ENCODE assay signal across 25 cellular contexts in the genomic region with DNA sequence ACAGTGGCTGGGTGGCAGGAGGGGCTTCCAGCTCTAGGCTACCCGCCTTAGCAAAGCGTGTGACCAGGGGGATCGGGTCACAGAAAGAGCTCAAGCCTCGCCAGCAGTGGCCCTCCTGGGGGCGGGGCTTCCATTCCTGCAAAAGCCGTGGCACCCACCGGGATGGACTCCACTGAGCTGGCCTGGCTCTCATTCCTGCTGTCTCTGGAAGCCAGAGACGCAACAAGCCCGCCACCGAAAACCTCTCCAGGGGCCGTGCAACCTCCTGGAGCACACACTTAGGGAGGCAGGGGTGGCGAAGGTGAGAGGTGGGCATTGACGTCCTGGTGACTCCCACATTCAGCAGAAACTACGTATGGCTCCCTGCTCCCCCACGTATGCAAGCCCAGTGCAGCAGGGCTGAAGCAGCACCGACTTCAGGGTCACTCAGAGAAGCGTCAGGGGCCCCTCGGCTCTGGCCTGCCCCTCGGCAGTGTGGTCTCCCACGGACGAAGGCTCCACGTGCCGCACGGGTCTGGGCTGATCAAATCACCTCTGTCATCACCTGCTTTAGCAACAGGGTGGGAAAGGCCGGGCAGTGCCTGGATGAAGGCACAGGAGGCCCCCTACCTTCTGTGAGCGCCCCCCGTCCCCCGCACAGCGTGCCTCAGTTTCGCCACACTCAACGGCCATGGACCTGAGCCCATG. TPM values are rescaled to one million over a fixed set of nuclear protein-coding genes. Genes with fewer than 3 reads are reported as not detected.
A peak's percentile ranks its signal among the peaks of the same experiment; 100 is the strongest.
DNase-seq lines count a peak whose midpoint lies in the region; ATAC-seq, FAIRE-seq and TF ChIP-seq lines count a peak whose summit lies in the region.
"Had no signal": no experiment of that assay in that cellular context is flagged by ENCODE, and none has a peak within 500 bp of the region (broad histone marks: within the 10 kb centered on the region; RNA-seq: fewer than 3 reads in every experiment).

No MANE protein-coding gene starts in this region.

- no peak for ATAC-seq in HepG2
- no peak for ATAC-seq in right lobe of liver
- ATAC-seq in HG03097 (IDR thresholded peaks at IDR 0.05; ENCODE audit: low FRiP score, unreplicated experiment): no peak

- intact Hi-C loops in HepG2 (cut with micrococcal nuclease; ENCODE audit: unreplicated experiment) (no loop called here), right lobe of liver (cut with DNase I) (no loop called here)

- TF ChIP-seq CTCF in HepG2 (CRISPR knock-in tag; IDR thresholded peaks at IDR 0.05) (no peak), right lobe of liver (IDR thresholded peaks at IDR 0.05) (no peak), RWPE1 (conservative IDR thresholded peaks at IDR 0.05; ENCODE audit: low read depth) (no peak), neural cell (IDR thresholded peaks at IDR 0.05; ENCODE audit: poor library complexity, severe bottlenecking) (no peak)

- H3K79me2 ChIP-seq in HepG2 (ENCODE audit: insufficient read depth, low read length): peaks cover 16% of the 10 kb centered on the region
- no peaks in the 10 kb centered on the region for H3K79me2 ChIP-seq in neural cell (replicated peaks; ENCODE audit: insufficient read depth, low read length)

- no peaks in the 10 kb centered on the region for H3F3A ChIP-seq in neural cell (ENCODE audit: insufficient read depth, low read length, poor library complexity, severe bottlenecking)

- CTCF ChIA-PET in HepG2 (lab: Yijun Ruan, JAX; ENCODE audit: low intra/inter-chr PET ratio, low total read pairs): no interaction called here
- CTCF ChIA-PET in RWPE1 (lab: Yijun Ruan, JAX): no interaction called here

- H3K27me3 ChIP-seq in HepG2 (ENCODE audit: control insufficient read depth in 1 of 2, insufficient read depth in 2 of 2, low read length in 2 of 2) (no peaks in the 10 kb centered on the region), right lobe of liver (peaks cover 0 to 9% of the 10 kb centered on the region in 2 donors), neural cell (ENCODE audit: insufficient read depth, low read depth, low read length) (no peaks in the 10 kb centered on the region), SJCRH30 (no peaks in the 10 kb centered on the region; the same call in 1 of the 2 replicates)

- peaks cover 40% of the 10 kb centered on the region for H3K4me1 ChIP-seq in HepG2 (ENCODE audit: insufficient read depth, low read length)
- H3K4me1 ChIP-seq in right lobe of liver: peaks cover 0 to 16% (median 7%) of the 10 kb centered on the region in 4 donors
- peaks cover 2% of the 10 kb centered on the region; the same call in 1 of the 2 replicates for H3K4me1 ChIP-seq in SJCRH30

- peaks cover 2 to 8% of the 10 kb centered on the region in 2 experiments; a peak in 3 of 5 replicates for H3K36me3 ChIP-seq in HepG2 (replicated peaks in 1 of 2; ENCODE audit: control insufficient read depth in 1 of 2, insufficient read depth in 2 of 2, low read length in 2 of 2)
- H3K36me3 ChIP-seq in right lobe of liver: no peaks in the 10 kb centered on the region
- no peaks in the 10 kb centered on the region for H3K36me3 ChIP-seq in neural cell (ENCODE audit: insufficient read depth, low read length)
- H3K36me3 ChIP-seq in SJCRH30: peaks cover 4% of the 10 kb centered on the region; the same call in 1 of the 2 replicates

- no peaks in the 10 kb centered on the region for H3K9me2 ChIP-seq in neural cell (ENCODE audit: insufficient read depth, low read length)

- in situ Hi-C loops in HepG2 (cut with HindIII; ENCODE audit: extremely low pct_ligation_motif_present, low pct_unique_long_range_greater_than_20kb): no loop called here
- in situ Hi-C loops in G401 (cut with HindIII; ENCODE audit: low sequenced_read_pairs): no loop called here

- FAIRE-seq in HepG2 (lab: Jason Lieb, UNC): no peak
- FAIRE-seq: GM12891, H54 had no signal

- TF ChIP-seq EP300 in HepG2 (IDR thresholded peaks at IDR 0.05; ENCODE audit: low read depth in 2 of 2, low read length in 2 of 2) (no peak), HepG2 (CRISPR knock-in tag; IDR thresholded peaks at IDR 0.05; ENCODE audit: borderline replicate concordance) (no peak), neural cell (conservative IDR thresholded peaks at IDR 0.05; ENCODE audit: poor library complexity, severe bottlenecking) (no peak)

- H3K9ac ChIP-seq in HepG2 (ENCODE audit: insufficient read depth, low read depth, low read length) (no peak overlapping the region), neural cell (ENCODE audit: low read length) (no peak overlapping the region)
- H3K9ac ChIP-seq: KMS-11 had no signal

- TF ChIP-seq RAD21 in HepG2 (CRISPR knock-in tag; IDR thresholded peaks at IDR 0.05): no peak
- no peak for TF ChIP-seq RAD21 in neural cell (conservative IDR thresholded peaks at IDR 0.05)

- H3K9me3 ChIP-seq in HepG2 (ENCODE audit: low read length) (no peaks in the 10 kb centered on the region), right lobe of liver (no peaks in the 10 kb centered on the region), neural cell (ENCODE audit: low read length) (no peaks in the 10 kb centered on the region), SJCRH30 (replicated peaks) (no peaks in the 10 kb centered on the region)

- H3K4me2 ChIP-seq in HepG2 (ENCODE audit: low read depth, low read length) (no peak overlapping the region), neural cell (ENCODE audit: low read length) (no peak overlapping the region)
- H3K4me2 ChIP-seq: KMS-11 had no signal

- DNase-seq in HepG2 (ENCODE audit: low spot score) (no peak), right lobe of liver (no peak), RWPE1 (ENCODE audit: low spot score) (no peak), G401 (ENCODE audit: low spot score) (no peak), SJCRH30 (no peak)
- DNase-seq: C1 segment of cervical spinal cord, COR-L47, GDM1, IMR-90, NCI-H1048, NCI-H1417, NCI-H1694, NCI-H2029 treated with DMSO at 0.1 percent for 48 hours, NCI-H2227 treated with DMSO at 0.1 percent for 48 hours, NCI-H526 treated with DMSO at 0.1 percent for 48 hours, RPMI8226, SHP77 treated with DMSO at 0.1 percent for 48 hours, SW 1271 had no signal

- H3K4me3 ChIP-seq in HepG2 (replicated peaks in 1 of 3; ENCODE audit: insufficient read depth in 1 of 3, low read depth in 2 of 3, low read length in 3 of 3) (no peak overlapping the region), right lobe of liver (no peak overlapping the region), neural cell (ENCODE audit: low read length) (no peak overlapping the region), SJCRH30 (no peak overlapping the region)
- H3K4me3 ChIP-seq: SK-N-MC had no signal

- H4K20me1 ChIP-seq in HepG2 (ENCODE audit: insufficient read depth, low read length) (peaks cover 12% of the 10 kb centered on the region), neural cell (ENCODE audit: insufficient read depth) (peaks cover 25% of the 10 kb centered on the region)

- TF ChIP-seq POLR2A in HepG2 (IDR thresholded peaks at IDR 0.05; ENCODE audit: insufficient read depth in 1 of 2, low read depth in 2 of 2, low read length in 2 of 2): no peak
- no peak for TF ChIP-seq POLR2A in right lobe of liver (IDR thresholded peaks at IDR 0.05)

- no TSS peak for BruUV-seq in HepG2 (replicated peaks; lab: Mats Ljungman, UMichigan)

- H2AFZ ChIP-seq in HepG2 (ENCODE audit: low read length) (no peak overlapping the region), neural cell (ENCODE audit: low read depth, low read length) (no peak overlapping the region)

- POLR2A ChIA-PET in HepG2 (lab: Yijun Ruan, JAX) (interaction anchor here (1.3 to 2.8 kb wide), 3 partner anchors 15 to 207 kb away, joined by 3 to 16 read pairs (median 15); a partner anchor contains a TSS), RWPE1 (lab: Yijun Ruan, JAX; ENCODE audit: low non-redundant PET) (no interaction called here)

- WGBS in HepG2 (ENCODE audit: low lambda C conversion rate): 97% methylated on average over 11 of the region's 31 CpGs
- WGBS in right lobe of liver (ENCODE audit: insufficient coverage, low coverage, low lambda C conversion rate, missing lambda C conversion rate): 80% methylated on average over 1 of the region's 31 CpGs

- H3K27ac ChIP-seq in HepG2 (ENCODE audit: extremely low read length, insufficient read depth, low read length) (no peak overlapping the region), right lobe of liver (no peak overlapping the region), RWPE1 (peak overlapping the region; percentile 79; the same call in 1 of the 2 replicates), neural cell (ENCODE audit: low read length) (no peak overlapping the region), SJCRH30 (no peak overlapping the region)
- H3K27ac ChIP-seq: KMS-11, SK-N-MC had no signal

RNA-seq across cellular contexts. Expression of a gene that starts 3.1 kb away (rescaled TPM):
- total RNA-seq in HepG2 (2016; rRNA removed; fragmentation: Illumina TruSeq; extraction: Trizol) (32.3 and 32.4 TPM in 2 replicates), right lobe of liver (10 to 100 TPM; 12.2 to 32.7 (median 15.3) TPM)
- total RNA-seq in HepG2 (2016; cell fraction: cytosol; rRNA removed; fragmentation: Illumina TruSeq; extraction: Trizol; ENCODE audit: low read depth): 11.9 and 13.3 TPM in 2 replicates
- 34.4 and 35.4 TPM in 2 replicates for total RNA-seq in HepG2 (2016; cell fraction: insoluble cytoplasmic fraction; rRNA removed; fragmentation: Illumina TruSeq; extraction: Trizol)
- total RNA-seq in HepG2 (2016; cell fraction: membrane; rRNA removed; fragmentation: Illumina TruSeq; extraction: Trizol): 33.2 and 36.2 TPM in 2 replicates
- total RNA-seq in HepG2 (2016; cell fraction: nucleus; rRNA removed; fragmentation: Illumina TruSeq; extraction: Trizol): 15.1 and 17.1 TPM in 2 replicates
- polyA plus RNA-seq in HepG2 (2011; rRNA removed) (14.2 and 19.5 TPM in 2 replicates), neural cell (80.2 and 108 TPM in 2 replicates)
- polyA plus RNA-seq in HepG2 (2011; cell fraction: cytosol; rRNA removed): 18.3 and 24.5 TPM in 2 replicates
- 33.5 and 34.3 TPM in 2 replicates for polyA plus RNA-seq in HepG2 (2011; cell fraction: nucleus; rRNA removed)
- 9.6 and 14.8 TPM in 2 replicates for polyA plus RNA-seq in HepG2 (2012)
- 11.7 and 15.7 TPM in 2 replicates for polyA plus RNA-seq in HepG2 (2016; cell fraction: cytosol; fragmentation: Illumina TruSeq; extraction: Trizol; ENCODE audit: low read depth)
- 31.7 and 32.0 TPM in 2 replicates for polyA plus RNA-seq in HepG2 (2016; cell fraction: insoluble cytoplasmic fraction; fragmentation: Illumina TruSeq; extraction: Trizol; ENCODE audit: low read depth)
- 25.3 and 26.3 TPM in 2 replicates for polyA plus RNA-seq in HepG2 (2016; cell fraction: membrane; fragmentation: Illumina TruSeq; extraction: Trizol; ENCODE audit: low read depth)
- polyA plus RNA-seq in HepG2 (2016; cell fraction: nucleus; fragmentation: Illumina TruSeq; extraction: Trizol; ENCODE audit: insufficient read depth, low read depth): 30.3 and 33.5 TPM in 2 replicates
- polyA minus RNA-seq in HepG2 (2011; rRNA and poly(A)+ RNA removed; ENCODE audit: low replicate concordance): 15.8 and 20.8 TPM in 2 replicates
- polyA minus RNA-seq in HepG2 (2011; cell fraction: cytosol; rRNA and poly(A)+ RNA removed): 8.7 and 9.4 TPM in 2 replicates
- polyA minus RNA-seq in HepG2 (2011; cell fraction: nucleus; rRNA and poly(A)+ RNA removed): 13.3 and 13.6 TPM in 2 replicates
- polyA minus RNA-seq in neural cell: 33.8 and 39.9 TPM in 2 replicates
- 86.7 and 90.0 TPM in 2 replicates for total RNA-seq in G401 (2014; rRNA removed; shearing (Covaris generic))
- total RNA-seq in SJCRH30 (2014; rRNA removed; shearing (Covaris generic)): 26.6 and 29.4 TPM in 2 replicates

RNA-seq across cellular contexts. Expression of a gene that starts 14.3 kb away (rescaled TPM):
- total RNA-seq in HepG2 (2016; rRNA removed; fragmentation: Illumina TruSeq; extraction: Trizol) (0.52 and 2.0 TPM in 2 replicates), right lobe of liver (1 to 10 TPM; 2.0 to 8.0 (median 3.6) TPM)
- total RNA-seq in HepG2 (2016; cell fraction: cytosol; rRNA removed; fragmentation: Illumina TruSeq; extraction: Trizol; ENCODE audit: low read depth): 0.91 and 1.2 TPM in 2 replicates
- total RNA-seq in HepG2 (2016; cell fraction: insoluble cytoplasmic fraction; rRNA removed; fragmentation: Illumina TruSeq; extraction: Trizol): 1.1 and 1.5 TPM in 2 replicates
- 1.5 and 2.0 TPM in 2 replicates for total RNA-seq in HepG2 (2016; cell fraction: membrane; rRNA removed; fragmentation: Illumina TruSeq; extraction: Trizol)
- 1.7 and 3.6 TPM in 2 replicates for total RNA-seq in HepG2 (2016; cell fraction: nucleus; rRNA removed; fragmentation: Illumina TruSeq; extraction: Trizol)
- polyA plus RNA-seq in HepG2 (2011; rRNA removed) (2.7 and 3.1 TPM in 2 replicates), neural cell (11.8 and 24.1 TPM in 2 replicates)
- 0.73 and 1.2 TPM in 2 replicates for polyA plus RNA-seq in HepG2 (2011; cell fraction: cytosol; rRNA removed)
- polyA plus RNA-seq in HepG2 (2011; cell fraction: nucleus; rRNA removed): 62.7 and 100 TPM in 2 replicates
- 2.9 and 3.0 TPM in 2 replicates for polyA plus RNA-seq in HepG2 (2012)
- polyA plus RNA-seq in HepG2 (2016; cell fraction: cytosol; fragmentation: Illumina TruSeq; extraction: Trizol; ENCODE audit: low read depth): 0.60 and 0.88 TPM in 2 replicates
- polyA plus RNA-seq in HepG2 (2016; cell fraction: insoluble cytoplasmic fraction; fragmentation: Illumina TruSeq; extraction: Trizol; ENCODE audit: low read depth): 0.61 and 1.1 TPM in 2 replicates
- polyA plus RNA-seq in HepG2 (2016; cell fraction: membrane; fragmentation: Illumina TruSeq; extraction: Trizol; ENCODE audit: low read depth): 1.2 TPM in 2 replicates
- 11.8 and 12.9 TPM in 2 replicates for polyA plus RNA-seq in HepG2 (2016; cell fraction: nucleus; fragmentation: Illumina TruSeq; extraction: Trizol; ENCODE audit: insufficient read depth, low read depth)
- polyA minus RNA-seq in HepG2 (2011; rRNA and poly(A)+ RNA removed; ENCODE audit: low replicate concordance): 0.84 and 1.6 TPM in 2 replicates
- 0.88 and 1.6 TPM in 2 replicates for polyA minus RNA-seq in HepG2 (2011; cell fraction: cytosol; rRNA and poly(A)+ RNA removed)
- 1.7 and 4.6 TPM in 2 replicates for polyA minus RNA-seq in HepG2 (2011; cell fraction: nucleus; rRNA and poly(A)+ RNA removed)
- 6.1 and 6.8 TPM in 2 replicates for polyA minus RNA-seq in neural cell
- total RNA-seq in G401 (2014; rRNA removed; shearing (Covaris generic)): 1.8 and 9.2 TPM in 2 replicates
- total RNA-seq in SJCRH30 (2014; rRNA removed; shearing (Covaris generic)): 0.58 and 1.1 TPM in 2 replicates
- polyA plus RNA-seq: CD4-positive, alpha-beta memory T cell had no signal

RNA-seq across cellular contexts. Expression of a gene that starts 15.1 kb away (rescaled TPM):
- total RNA-seq in HepG2 (2016; rRNA removed; fragmentation: Illumina TruSeq; extraction: Trizol) (15.6 and 28.8 TPM in 2 replicates), right lobe of liver (100 to 1,000 TPM; 113 to 218 (median 177) TPM)
- total RNA-seq in HepG2 (2016; cell fraction: cytosol; rRNA removed; fragmentation: Illumina TruSeq; extraction: Trizol; ENCODE audit: low read depth): 21.2 and 31.3 TPM in 2 replicates
- total RNA-seq in HepG2 (2016; cell fraction: insoluble cytoplasmic fraction; rRNA removed; fragmentation: Illumina TruSeq; extraction: Trizol): 13.3 and 31.5 TPM in 2 replicates
- total RNA-seq in HepG2 (2016; cell fraction: membrane; rRNA removed; fragmentation: Illumina TruSeq; extraction: Trizol): 21.8 and 29.6 TPM in 2 replicates
- total RNA-seq in HepG2 (2016; cell fraction: nucleus; rRNA removed; fragmentation: Illumina TruSeq; extraction: Trizol): 22.0 and 24.7 TPM in 2 replicates
- polyA plus RNA-seq in HepG2 (2011; rRNA removed) (10.0 and 17.3 TPM in 2 replicates), neural cell (10.7 and 17.0 TPM in 2 replicates)
- polyA plus RNA-seq in HepG2 (2011; cell fraction: cytosol; rRNA removed): 10.9 and 13.3 TPM in 2 replicates
- 15.2 and 19.3 TPM in 2 replicates for polyA plus RNA-seq in HepG2 (2011; cell fraction: nucleus; rRNA removed)
- polyA plus RNA-seq in HepG2 (2012): 31.7 and 32.2 TPM in 2 replicates
- 40.3 and 49.6 TPM in 2 replicates for polyA plus RNA-seq in HepG2 (2016; cell fraction: cytosol; fragmentation: Illumina TruSeq; extraction: Trizol; ENCODE audit: low read depth)
- polyA plus RNA-seq in HepG2 (2016; cell fraction: insoluble cytoplasmic fraction; fragmentation: Illumina TruSeq; extraction: Trizol; ENCODE audit: low read depth): 23.2 and 29.9 TPM in 2 replicates
- polyA plus RNA-seq in HepG2 (2016; cell fraction: membrane; fragmentation: Illumina TruSeq; extraction: Trizol; ENCODE audit: low read depth): 43.0 and 49.7 TPM in 2 replicates
- polyA plus RNA-seq in HepG2 (2016; cell fraction: nucleus; fragmentation: Illumina TruSeq; extraction: Trizol; ENCODE audit: insufficient read depth, low read depth): 65.9 and 70.0 TPM in 2 replicates
- 7.1 and 14.8 TPM in 2 replicates for polyA minus RNA-seq in HepG2 (2011; rRNA and poly(A)+ RNA removed; ENCODE audit: low replicate concordance)
- 12.4 and 14.4 TPM in 2 replicates for polyA minus RNA-seq in HepG2 (2011; cell fraction: cytosol; rRNA and poly(A)+ RNA removed)
- polyA minus RNA-seq in HepG2 (2011; cell fraction: nucleus; rRNA and poly(A)+ RNA removed): 3.5 and 3.6 TPM in 2 replicates
- polyA minus RNA-seq in neural cell: 6.6 and 8.5 TPM in 2 replicates
- total RNA-seq in G401 (2014; rRNA removed; shearing (Covaris generic)): 18.4 and 20.6 TPM in 2 replicates
- 0.41 and 0.45 TPM in 2 replicates for total RNA-seq in SJCRH30 (2014; rRNA removed; shearing (Covaris generic))

RNA-seq across cellular contexts. Expression of a gene that starts 26.0 kb away (rescaled TPM):
- total RNA-seq in HepG2 (2016; rRNA removed; fragmentation: Illumina TruSeq; extraction: Trizol): 0.22 TPM in 1 of 2 replicates, not detected in the other
- under 0.01 TPM in 1 of 2 replicates, not detected in the other for total RNA-seq in HepG2 (2016; cell fraction: cytosol; rRNA removed; fragmentation: Illumina TruSeq; extraction: Trizol; ENCODE audit: low read depth)
- total RNA-seq in HepG2 (2016; cell fraction: insoluble cytoplasmic fraction; rRNA removed; fragmentation: Illumina TruSeq; extraction: Trizol): 0.02 and 0.27 TPM in 2 replicates
- 0.24 TPM in 1 of 2 replicates, not detected in the other for total RNA-seq in HepG2 (2016; cell fraction: membrane; rRNA removed; fragmentation: Illumina TruSeq; extraction: Trizol)
- total RNA-seq in HepG2 (2016; cell fraction: nucleus; rRNA removed; fragmentation: Illumina TruSeq; extraction: Trizol): 0.25 and 0.28 TPM in 2 replicates
- polyA plus RNA-seq in HepG2 (2011; rRNA removed): 0.08 and 0.16 TPM in 2 replicates
- polyA plus RNA-seq in HepG2 (2011; cell fraction: cytosol; rRNA removed): 0.04 and 0.07 TPM in 2 replicates
- polyA plus RNA-seq in HepG2 (2011; cell fraction: nucleus; rRNA removed): 0.37 and 0.61 TPM in 2 replicates
- polyA plus RNA-seq in HepG2 (2012): 0.11 and 0.28 TPM in 2 replicates
- polyA plus RNA-seq in HepG2 (2016; cell fraction: cytosol; fragmentation: Illumina TruSeq; extraction: Trizol; ENCODE audit: low read depth): not detected in 2 replicates
- polyA plus RNA-seq in HepG2 (2016; cell fraction: insoluble cytoplasmic fraction; fragmentation: Illumina TruSeq; extraction: Trizol; ENCODE audit: low read depth): not detected in 2 replicates
- polyA plus RNA-seq in HepG2 (2016; cell fraction: membrane; fragmentation: Illumina TruSeq; extraction: Trizol; ENCODE audit: low read depth): not detected in 2 replicates
- polyA plus RNA-seq in HepG2 (2016; cell fraction: nucleus; fragmentation: Illumina TruSeq; extraction: Trizol; ENCODE audit: insufficient read depth, low read depth): 0.18 and 0.40 TPM in 2 replicates
- 0.40 and 0.77 TPM in 2 replicates for polyA minus RNA-seq in HepG2 (2011; rRNA and poly(A)+ RNA removed; ENCODE audit: low replicate concordance)
- 0.35 and 0.49 TPM in 2 replicates for polyA minus RNA-seq in HepG2 (2011; cell fraction: cytosol; rRNA and poly(A)+ RNA removed)
- polyA minus RNA-seq in HepG2 (2011; cell fraction: nucleus; rRNA and poly(A)+ RNA removed): 0.52 and 0.75 TPM in 2 replicates
- total RNA-seq in right lobe of liver: under 1 TPM in 3 of 6 experiments, not detected in 3; 0.06 to 0.13 (median 0.06) TPM
- polyA plus RNA-seq in neural cell: 50.5 and 79.7 TPM in 2 replicates
- polyA minus RNA-seq in neural cell: 302 and 348 TPM in 2 replicates
- 13.4 and 15.4 TPM in 2 replicates for total RNA-seq in G401 (2014; rRNA removed; shearing (Covaris generic))
- total RNA-seq in SJCRH30 (2014; rRNA removed; shearing (Covaris generic)): 0.13 and 0.24 TPM in 2 replicates
- total RNA-seq: CD4-positive, alpha-beta memory T cell had no signal
- polyA plus RNA-seq: CD4-positive, alpha-beta memory T cell had no signal

RNA-seq across cellular contexts. Expression of a gene that starts 36.9 kb away (rescaled TPM):
- 0.24 and 0.60 TPM in 2 replicates for total RNA-seq in HepG2 (2016; rRNA removed; fragmentation: Illumina TruSeq; extraction: Trizol)
- 0.35 and 0.81 TPM in 2 replicates for total RNA-seq in HepG2 (2016; cell fraction: cytosol; rRNA removed; fragmentation: Illumina TruSeq; extraction: Trizol; ENCODE audit: low read depth)
- total RNA-seq in HepG2 (2016; cell fraction: insoluble cytoplasmic fraction; rRNA removed; fragmentation: Illumina TruSeq; extraction: Trizol): 0.25 and 0.41 TPM in 2 replicates
- 0.17 and 0.56 TPM in 2 replicates for total RNA-seq in HepG2 (2016; cell fraction: membrane; rRNA removed; fragmentation: Illumina TruSeq; extraction: Trizol)
- 0.41 and 0.78 TPM in 2 replicates for total RNA-seq in HepG2 (2016; cell fraction: nucleus; rRNA removed; fragmentation: Illumina TruSeq; extraction: Trizol)
- 2.7 and 3.8 TPM in 2 replicates for polyA plus RNA-seq in HepG2 (2011; rRNA removed)
- polyA plus RNA-seq in HepG2 (2011; cell fraction: cytosol; rRNA removed): 1.9 and 2.1 TPM in 2 replicates
- polyA plus RNA-seq in HepG2 (2011; cell fraction: nucleus; rRNA removed): 13.4 and 15.1 TPM in 2 replicates
- 0.63 and 1.1 TPM in 2 replicates for polyA plus RNA-seq in HepG2 (2012)
- polyA plus RNA-seq in HepG2 (2016; cell fraction: cytosol; fragmentation: Illumina TruSeq; extraction: Trizol; ENCODE audit: low read depth): 0.43 and 0.55 TPM in 2 replicates
- 0.76 and 0.82 TPM in 2 replicates for polyA plus RNA-seq in HepG2 (2016; cell fraction: insoluble cytoplasmic fraction; fragmentation: Illumina TruSeq; extraction: Trizol; ENCODE audit: low read depth)
- polyA plus RNA-seq in HepG2 (2016; cell fraction: membrane; fragmentation: Illumina TruSeq; extraction: Trizol; ENCODE audit: low read depth): 0.43 and 0.80 TPM in 2 replicates
- 2.4 and 2.9 TPM in 2 replicates for polyA plus RNA-seq in HepG2 (2016; cell fraction: nucleus; fragmentation: Illumina TruSeq; extraction: Trizol; ENCODE audit: insufficient read depth, low read depth)
- 1.8 and 6.0 TPM in 2 replicates for polyA minus RNA-seq in HepG2 (2011; rRNA and poly(A)+ RNA removed; ENCODE audit: low replicate concordance)
- 0.79 and 1.8 TPM in 2 replicates for polyA minus RNA-seq in HepG2 (2011; cell fraction: cytosol; rRNA and poly(A)+ RNA removed)
- 1.2 and 1.7 TPM in 2 replicates for polyA minus RNA-seq in HepG2 (2011; cell fraction: nucleus; rRNA and poly(A)+ RNA removed)
- 1 to 10 TPM; 1.8 to 6.9 (median 4.5) TPM for total RNA-seq in right lobe of liver
- not detected in 2 replicates for polyA plus RNA-seq in neural cell
- polyA minus RNA-seq in neural cell: not detected in 2 replicates
- total RNA-seq in G401 (2014; rRNA removed; shearing (Covaris generic)): 0.62 and 2.1 TPM in 2 replicates
- total RNA-seq in SJCRH30 (2014; rRNA removed; shearing (Covaris generic)): 0.77 and 0.79 TPM in 2 replicates
